In the genomic region with DNA sequence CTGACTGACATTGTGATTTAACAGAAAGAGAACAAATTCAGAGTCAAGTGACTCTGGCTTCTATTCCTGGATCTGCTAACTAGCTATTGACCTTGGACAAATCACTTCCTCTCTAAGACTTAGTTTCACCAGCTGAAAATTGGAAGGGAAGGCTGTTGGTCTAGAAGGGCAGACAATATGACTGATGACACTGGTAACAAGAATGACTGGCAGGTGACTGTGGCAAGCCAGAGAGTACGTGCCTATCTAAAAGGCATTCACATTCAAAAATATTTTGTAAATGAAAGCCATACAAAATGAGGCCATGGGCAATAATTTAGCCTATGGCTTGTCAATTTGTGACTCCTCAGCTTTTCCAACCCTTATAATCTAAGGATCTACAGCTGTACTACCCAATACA, we compare ENCODE assay signal across 1 cellular context.
TF ChIP-seq lines count a peak whose summit lies in the region.

No MANE protein-coding gene starts in this region.

TF ChIP-seq in HepG2, 621 proteins besides CTCF, POLR2A, EP300 and RAD21 (continued from another document):
- TF ChIP-seq, protein P1, sequence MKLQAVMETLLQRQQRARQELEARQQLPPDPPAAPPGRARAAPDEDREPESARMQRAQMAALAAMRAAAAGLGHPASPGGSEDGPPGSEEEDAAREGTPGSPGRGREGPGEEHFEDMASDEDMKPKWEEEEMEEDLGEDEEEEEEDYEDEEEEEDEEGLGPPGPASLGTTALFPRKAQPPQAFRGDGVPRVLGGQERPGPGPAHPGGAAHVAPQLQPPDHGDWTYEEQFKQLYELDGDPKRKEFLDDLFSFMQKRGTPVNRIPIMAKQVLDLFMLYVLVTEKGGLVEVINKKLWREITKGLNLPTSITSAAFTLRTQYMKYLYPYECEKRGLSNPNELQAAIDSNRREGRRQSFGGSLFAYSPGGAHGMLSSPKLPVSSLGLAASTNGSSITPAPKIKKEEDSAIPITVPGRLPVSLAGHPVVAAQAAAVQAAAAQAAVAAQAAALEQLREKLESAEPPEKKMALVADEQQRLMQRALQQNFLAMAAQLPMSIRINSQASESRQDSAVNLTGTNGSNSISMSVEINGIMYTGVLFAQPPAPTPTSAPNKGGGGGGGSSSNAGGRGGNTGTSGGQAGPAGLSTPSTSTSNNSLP (IDR thresholded peaks at IDR 0.05; ENCODE audit: low read depth, low read length): no peak
- no peak for TF ChIP-seq JUNB (CRISPR knock-in tag; IDR thresholded peaks at IDR 0.05; ENCODE audit: borderline replicate concordance)
- TF ChIP-seq, protein P2, sequence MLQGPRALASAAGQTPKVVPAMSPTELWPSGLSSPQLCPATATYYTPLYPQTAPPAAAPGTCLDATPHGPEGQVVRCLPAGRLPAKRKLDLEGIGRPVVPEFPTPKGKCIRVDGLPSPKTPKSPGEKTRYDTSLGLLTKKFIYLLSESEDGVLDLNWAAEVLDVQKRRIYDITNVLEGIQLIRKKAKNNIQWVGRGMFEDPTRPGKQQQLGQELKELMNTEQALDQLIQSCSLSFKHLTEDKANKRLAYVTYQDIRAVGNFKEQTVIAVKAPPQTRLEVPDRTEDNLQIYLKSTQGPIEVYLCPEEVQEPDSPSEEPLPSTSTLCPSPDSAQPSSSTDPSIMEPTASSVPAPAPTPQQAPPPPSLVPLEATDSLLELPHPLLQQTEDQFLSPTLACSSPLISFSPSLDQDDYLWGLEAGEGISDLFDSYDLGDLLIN (CRISPR knock-in tag; IDR thresholded peaks at IDR 0.05; ENCODE audit: borderline replicate concordance): no peak
- TF ChIP-seq ZNF24 (IDR thresholded peaks at IDR 0.05): no peak
- no peak for TF ChIP-seq KLF15 (CRISPR knock-in tag; IDR thresholded peaks at IDR 0.05; ENCODE audit: borderline replicate concordance)
- TF ChIP-seq SP5 (CRISPR knock-in tag; IDR thresholded peaks at IDR 0.05; ENCODE audit: borderline replicate concordance, low read depth): no peak
